In the genomic region with DNA sequence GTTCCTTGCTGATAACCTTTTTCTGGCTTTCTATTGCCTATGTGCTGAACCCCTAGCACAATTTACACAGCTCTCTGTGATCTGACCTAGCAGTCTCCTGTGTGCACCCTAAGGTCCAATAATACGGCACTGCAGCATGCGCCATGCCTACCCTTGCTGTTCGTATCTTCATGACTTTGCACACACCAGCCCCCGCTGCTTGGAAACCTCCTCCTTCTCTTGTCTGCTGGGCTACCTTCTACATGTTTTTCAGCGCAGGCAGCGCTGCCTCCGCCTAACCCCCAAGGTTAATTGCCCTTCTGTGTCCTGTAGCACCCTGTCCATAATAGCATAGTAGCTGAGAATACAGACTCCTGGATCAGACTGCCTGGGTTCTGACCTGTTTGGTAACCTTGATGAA, we compare ENCODE assay signal across 2 cellular contexts.
TF ChIP-seq lines count a peak whose summit lies in the region.

No MANE protein-coding gene starts in this region.

TF ChIP-seq in A549, 52 proteins besides CTCF, POLR2A, EP300 and RAD21:
- TF ChIP-seq, protein P1, sequence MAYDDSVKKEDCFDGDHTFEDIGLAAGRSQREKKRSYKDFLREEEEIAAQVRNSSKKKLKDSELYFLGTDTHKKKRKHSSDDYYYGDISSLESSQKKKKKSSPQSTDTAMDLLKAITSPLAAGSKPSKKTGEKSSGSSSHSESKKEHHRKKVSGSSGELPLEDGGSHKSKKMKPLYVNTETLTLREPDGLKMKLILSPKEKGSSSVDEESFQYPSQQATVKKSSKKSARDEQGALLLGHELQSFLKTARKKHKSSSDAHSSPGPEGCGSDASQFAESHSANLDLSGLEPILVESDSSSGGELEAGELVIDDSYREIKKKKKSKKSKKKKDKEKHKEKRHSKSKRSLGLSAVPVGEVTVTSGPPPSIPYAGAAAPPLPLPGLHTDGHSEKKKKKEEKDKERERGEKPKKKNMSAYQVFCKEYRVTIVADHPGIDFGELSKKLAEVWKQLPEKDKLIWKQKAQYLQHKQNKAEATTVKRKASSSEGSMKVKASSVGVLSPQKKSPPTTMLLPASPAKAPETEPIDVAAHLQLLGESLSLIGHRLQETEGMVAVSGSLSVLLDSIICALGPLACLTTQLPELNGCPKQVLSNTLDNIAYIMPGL (CRISPR knock-in tag; IDR thresholded peaks at IDR 0.05; ENCODE audit: borderline replicate concordance): no peak
- no peak for TF ChIP-seq TP53 (CRISPR knock-in tag; IDR thresholded peaks at IDR 0.05)
- TF ChIP-seq ATOH8 (CRISPR knock-in tag; IDR thresholded peaks at IDR 0.05; ENCODE audit: low read depth): no peak
- no peak for TF ChIP-seq FOSL2 (IDR thresholded peaks at IDR 0.05)
- no peak for TF ChIP-seq FOSL2 (CRISPR knock-in tag; IDR thresholded peaks at IDR 0.05)
- TF ChIP-seq, protein P2, sequence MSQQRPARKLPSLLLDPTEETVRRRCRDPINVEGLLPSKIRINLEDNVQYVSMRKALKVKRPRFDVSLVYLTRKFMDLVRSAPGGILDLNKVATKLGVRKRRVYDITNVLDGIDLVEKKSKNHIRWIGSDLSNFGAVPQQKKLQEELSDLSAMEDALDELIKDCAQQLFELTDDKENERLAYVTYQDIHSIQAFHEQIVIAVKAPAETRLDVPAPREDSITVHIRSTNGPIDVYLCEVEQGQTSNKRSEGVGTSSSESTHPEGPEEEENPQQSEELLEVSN (IDR thresholded peaks at IDR 0.05; ENCODE audit: borderline replicate concordance, low read depth): no peak
- TF ChIP-seq FOSB (CRISPR knock-in tag; IDR thresholded peaks at IDR 0.05): no peak
- no peak for TF ChIP-seq SREBF2 (IDR thresholded peaks at IDR 0.05)
- no peak for TF ChIP-seq ELK1 (IDR thresholded peaks at IDR 0.05; ENCODE audit: low read depth, low read length)
- TF ChIP-seq CHD2 (IDR thresholded peaks at IDR 0.05; ENCODE audit: low read length, partially characterized antibody): no peak
- no peak for TF ChIP-seq EHF (CRISPR knock-in tag; IDR thresholded peaks at IDR 0.05)
- no peak for TF ChIP-seq JUNB (IDR thresholded peaks at IDR 0.05)
- no peak for TF ChIP-seq HOXA7 (CRISPR knock-in tag; IDR thresholded peaks at IDR 0.05)
- no peak for TF ChIP-seq HEYL (CRISPR knock-in tag; IDR thresholded peaks at IDR 0.05)
- no peak for TF ChIP-seq MAZ (IDR thresholded peaks at IDR 0.05; ENCODE audit: borderline replicate concordance, low read depth, low read length)
- TF ChIP-seq KDM1A (IDR thresholded peaks at IDR 0.05; ENCODE audit: low read depth): no peak
- TF ChIP-seq HES2 (IDR thresholded peaks at IDR 0.05): no peak
- TF ChIP-seq HOXB5 (CRISPR knock-in tag; IDR thresholded peaks at IDR 0.05): no peak
- TF ChIP-seq, protein P3, sequence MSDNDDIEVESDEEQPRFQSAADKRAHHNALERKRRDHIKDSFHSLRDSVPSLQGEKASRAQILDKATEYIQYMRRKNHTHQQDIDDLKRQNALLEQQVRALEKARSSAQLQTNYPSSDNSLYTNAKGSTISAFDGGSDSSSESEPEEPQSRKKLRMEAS (IDR thresholded peaks at IDR 0.05): no peak
TF ChIP-seq in A549: peak in this region for 0.

TF ChIP-seq in GM12878, 131 proteins besides CTCF, POLR2A, EP300 and RAD21:
- TF ChIP-seq YBX1 (IDR thresholded peaks at IDR 0.05): no peak
- TF ChIP-seq, protein P4, sequence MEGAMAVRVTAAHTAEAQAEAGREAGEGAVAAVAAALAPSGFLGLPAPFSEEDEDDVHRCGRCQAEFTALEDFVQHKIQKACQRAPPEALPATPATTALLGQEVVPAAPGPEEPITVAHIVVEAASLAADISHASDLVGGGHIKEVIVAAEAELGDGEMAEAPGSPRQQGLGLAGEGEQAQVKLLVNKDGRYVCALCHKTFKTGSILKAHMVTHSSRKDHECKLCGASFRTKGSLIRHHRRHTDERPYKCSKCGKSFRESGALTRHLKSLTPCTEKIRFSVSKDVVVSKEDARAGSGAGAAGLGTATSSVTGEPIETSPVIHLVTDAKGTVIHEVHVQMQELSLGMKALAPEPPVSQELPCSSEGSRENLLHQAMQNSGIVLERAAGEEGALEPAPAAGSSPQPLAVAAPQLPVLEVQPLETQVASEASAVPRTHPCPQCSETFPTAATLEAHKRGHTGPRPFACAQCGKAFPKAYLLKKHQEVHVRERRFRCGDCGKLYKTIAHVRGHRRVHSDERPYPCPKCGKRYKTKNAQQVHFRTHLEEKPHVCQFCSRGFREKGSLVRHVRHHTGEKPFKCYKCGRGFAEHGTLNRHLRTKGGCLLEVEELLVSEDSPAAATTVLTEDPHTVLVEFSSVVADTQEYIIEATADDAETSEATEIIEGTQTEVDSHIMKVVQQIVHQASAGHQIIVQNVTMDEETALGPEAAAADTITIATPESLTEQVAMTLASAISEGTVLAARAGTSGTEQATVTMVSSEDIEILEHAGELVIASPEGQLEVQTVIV (IDR thresholded peaks at IDR 0.05; ENCODE audit: borderline replicate concordance, partially characterized antibody): no peak
- no peak for TF ChIP-seq NR2C2 (IDR thresholded peaks at IDR 0.05; ENCODE audit: borderline replicate concordance, control insufficient read depth, insufficient read length, low read depth)
- TF ChIP-seq RUNX3 (IDR thresholded peaks at IDR 0.05; ENCODE audit: low read length): no peak
- TF ChIP-seq, protein P5, sequence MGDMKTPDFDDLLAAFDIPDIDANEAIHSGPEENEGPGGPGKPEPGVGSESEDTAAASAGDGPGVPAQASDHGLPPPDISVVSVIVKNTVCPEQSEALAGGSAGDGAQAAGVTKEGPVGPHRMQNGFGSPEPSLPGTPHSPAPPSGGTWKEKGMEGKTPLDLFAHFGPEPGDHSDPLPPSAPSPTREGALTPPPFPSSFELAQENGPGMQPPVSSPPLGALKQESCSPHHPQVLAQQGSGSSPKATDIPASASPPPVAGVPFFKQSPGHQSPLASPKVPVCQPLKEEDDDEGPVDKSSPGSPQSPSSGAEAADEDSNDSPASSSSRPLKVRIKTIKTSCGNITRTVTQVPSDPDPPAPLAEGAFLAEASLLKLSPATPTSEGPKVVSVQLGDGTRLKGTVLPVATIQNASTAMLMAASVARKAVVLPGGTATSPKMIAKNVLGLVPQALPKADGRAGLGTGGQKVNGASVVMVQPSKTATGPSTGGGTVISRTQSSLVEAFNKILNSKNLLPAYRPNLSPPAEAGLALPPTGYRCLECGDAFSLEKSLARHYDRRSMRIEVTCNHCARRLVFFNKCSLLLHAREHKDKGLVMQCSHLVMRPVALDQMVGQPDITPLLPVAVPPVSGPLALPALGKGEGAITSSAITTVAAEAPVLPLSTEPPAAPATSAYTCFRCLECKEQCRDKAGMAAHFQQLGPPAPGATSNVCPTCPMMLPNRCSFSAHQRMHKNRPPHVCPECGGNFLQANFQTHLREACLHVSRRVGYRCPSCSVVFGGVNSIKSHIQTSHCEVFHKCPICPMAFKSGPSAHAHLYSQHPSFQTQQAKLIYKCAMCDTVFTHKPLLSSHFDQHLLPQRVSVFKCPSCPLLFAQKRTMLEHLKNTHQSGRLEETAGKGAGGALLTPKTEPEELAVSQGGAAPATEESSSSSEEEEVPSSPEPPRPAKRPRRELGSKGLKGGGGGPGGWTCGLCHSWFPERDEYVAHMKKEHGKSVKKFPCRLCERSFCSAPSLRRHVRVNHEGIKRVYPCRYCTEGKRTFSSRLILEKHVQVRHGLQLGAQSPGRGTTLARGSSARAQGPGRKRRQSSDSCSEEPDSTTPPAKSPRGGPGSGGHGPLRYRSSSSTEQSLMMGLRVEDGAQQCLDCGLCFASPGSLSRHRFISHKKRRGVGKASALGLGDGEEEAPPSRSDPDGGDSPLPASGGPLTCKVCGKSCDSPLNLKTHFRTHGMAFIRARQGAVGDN (IDR thresholded peaks at IDR 0.05): no peak
- TF ChIP-seq CREM (IDR thresholded peaks at IDR 0.05; ENCODE audit: low read depth): no peak
- TF ChIP-seq, protein P6, sequence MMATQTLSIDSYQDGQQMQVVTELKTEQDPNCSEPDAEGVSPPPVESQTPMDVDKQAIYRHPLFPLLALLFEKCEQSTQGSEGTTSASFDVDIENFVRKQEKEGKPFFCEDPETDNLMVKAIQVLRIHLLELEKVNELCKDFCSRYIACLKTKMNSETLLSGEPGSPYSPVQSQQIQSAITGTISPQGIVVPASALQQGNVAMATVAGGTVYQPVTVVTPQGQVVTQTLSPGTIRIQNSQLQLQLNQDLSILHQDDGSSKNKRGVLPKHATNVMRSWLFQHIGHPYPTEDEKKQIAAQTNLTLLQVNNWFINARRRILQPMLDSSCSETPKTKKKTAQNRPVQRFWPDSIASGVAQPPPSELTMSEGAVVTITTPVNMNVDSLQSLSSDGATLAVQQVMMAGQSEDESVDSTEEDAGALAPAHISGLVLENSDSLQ (IDR thresholded peaks at IDR 0.05): no peak
- no peak for TF ChIP-seq ATF7 (IDR thresholded peaks at IDR 0.05; ENCODE audit: low read depth)
- no peak for TF ChIP-seq HCFC1 (IDR thresholded peaks at IDR 0.05; ENCODE audit: low read length)
- TF ChIP-seq NRF1 (conservative IDR thresholded peaks at IDR 0.05; ENCODE audit: low read depth, low read length): no peak
- TF ChIP-seq EED (IDR thresholded peaks at IDR 0.05; ENCODE audit: low read depth): no peak
- TF ChIP-seq RCOR1 (conservative IDR thresholded peaks at IDR 0.05; ENCODE audit: low read depth, low read length): no peak
- TF ChIP-seq SIN3A (IDR thresholded peaks at IDR 0.05; ENCODE audit: low read depth, low read length): no peak
- TF ChIP-seq ATF3 (IDR thresholded peaks at IDR 0.05; ENCODE audit: borderline replicate concordance, extremely low read depth, low read depth, low read length): no peak
- TF ChIP-seq CBX3 (IDR thresholded peaks at IDR 0.05; ENCODE audit: borderline replicate concordance, low read depth): no peak
